26 cellular contexts compared by ENCODE assay signal in the genomic region with DNA sequence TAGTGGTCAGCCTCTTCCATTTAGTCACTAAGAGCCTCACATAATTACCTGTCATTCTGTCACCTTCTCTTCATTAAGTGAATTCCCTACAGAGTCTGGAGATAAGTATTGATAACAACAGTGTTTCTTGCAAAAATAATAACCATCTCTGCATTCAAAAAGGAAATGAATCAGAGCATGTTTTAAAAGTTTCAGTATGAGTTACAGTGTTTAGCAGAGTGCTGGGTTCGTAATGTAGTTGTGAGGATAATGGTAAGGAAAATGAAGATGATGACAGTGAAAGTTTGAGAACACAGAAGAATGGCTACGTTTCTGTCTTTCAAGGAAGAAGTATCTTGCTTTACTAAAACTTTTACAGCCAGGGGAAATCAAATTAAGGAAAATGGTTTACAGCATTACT. TPM values are rescaled to one million over a fixed set of nuclear protein-coding genes. Genes with fewer than 3 reads are reported as not detected.
DNase-seq lines count a peak whose midpoint lies in the region; ATAC-seq, FAIRE-seq and TF ChIP-seq lines count a peak whose summit lies in the region.
"Had no signal": no experiment of that assay in that cellular context is flagged by ENCODE, and none has a peak within 500 bp of the region (broad histone marks: within the 10 kb centered on the region; RNA-seq: fewer than 3 reads in every experiment).

No MANE protein-coding gene starts in this region.

- TF ChIP-seq EP300 in GM12878 (IDR thresholded peaks at IDR 0.05; ENCODE audit: borderline replicate concordance in 1 of 2, control insufficient read depth in 1 of 2, low read depth in 2 of 2, low read length in 2 of 2): no peak

- H3K36me3 ChIP-seq in GM12878 (ENCODE audit: control insufficient read depth in 2 of 2, insufficient read depth in 2 of 2, low read length in 1 of 2): no peaks in the 10 kb centered on the region
- H3K36me3 ChIP-seq: HAP-1 had no signal

- intact Hi-C loops in GM12878 (cut with micrococcal nuclease; ENCODE audit: unreplicated experiment): no loop called here

- WGBS in GM12878 (ENCODE audit: insufficient coverage, insufficient replicate concordance, low lambda C conversion rate, missing lambda C conversion rate): 2% methylated on average over 2 of the region's 2 CpGs

- SMC1A ChIA-PET in GM12878 (lab: Charles Lee; ENCODE audit: uncharacterized antibody, unreplicated experiment): no interaction called here

- TF ChIP-seq RAD21 in GM12878 (IDR thresholded peaks at IDR 0.05; ENCODE audit: insufficient read depth, low read depth, low read length): no peak

- H3K4me3 ChIP-seq in GM12878: no peak overlapping the region
- H3K4me3 ChIP-seq: A549, HAP-1 had no signal

- BruUV-seq in GM12878 (replicated peaks; lab: Mats Ljungman, UMichigan): no TSS peak

- DNase-seq in GM12878 (ENCODE audit: low read depth, low spot score): no peak
- DNase-seq in AML-193 (lab: John Stamatoyannopoulos, UW): no peak
- no peak for DNase-seq in SHP77 treated with DMSO at 0.1 percent for 48 hours (lab: John Stamatoyannopoulos, UW)
- DNase-seq: 8988T; ACHN; C1 segment of cervical spinal cord; Calu3; CD4-positive, alpha-beta memory T cell; COR-L47; DMS53; DMS79 treated with DMSO at 0.1 percent for 48 hours; GF-D8; GOT3; HFFc6 had no signal

- no peak overlapping the region for H2AFZ ChIP-seq in GM12878 (ENCODE audit: control insufficient read depth, low read depth, low read length)

- FAIRE-seq in GM12878 (lab: Jason Lieb, UNC): no peak
- FAIRE-seq: A549, GM12892, GM19239, H54 had no signal

- in situ Hi-C loops in GM12878 (cut with MboI): no loop called here

- no peaks in the 10 kb centered on the region for H4K20me1 ChIP-seq in GM12878 (ENCODE audit: control insufficient read depth, insufficient read depth)

- no peaks in the 10 kb centered on the region for H3K4me1 ChIP-seq in GM12878 (ENCODE audit: control insufficient read depth, insufficient read depth, low read length)
- H3K4me1 ChIP-seq: A549, HAP-1 had no signal

- ATAC-seq in GM21360 (IDR thresholded peaks at IDR 0.05; ENCODE audit: unreplicated experiment) (peak; percentile 50), HG03378 (IDR thresholded peaks at IDR 0.05; ENCODE audit: unreplicated experiment) (peak; percentile 44), GM12878 (peak; percentile 32; the same call in 1 of the 3 replicates), GM21447 (IDR thresholded peaks at IDR 0.05; ENCODE audit: unreplicated experiment) (no peak), GM19351 (IDR thresholded peaks at IDR 0.05; ENCODE audit: unreplicated experiment) (no peak)
- ATAC-seq: A549 had no signal

- no peaks in the 10 kb centered on the region for H3K79me2 ChIP-seq in GM12878 (ENCODE audit: control insufficient read depth, insufficient read depth, low read length)

- RAD21 ChIA-PET in GM12878 (lab: Charles Lee; ENCODE audit: unreplicated experiment): no interaction called here

- no peak for TF ChIP-seq POLR2A in GM12878 (IDR thresholded peaks at IDR 0.05; ENCODE audit: low read depth, low read length)

- H3K27me3 ChIP-seq in GM12878 (replicated peaks in 1 of 2; ENCODE audit: control insufficient read depth in 2 of 2, insufficient read depth in 2 of 2, low read length in 1 of 2): no peaks in the 10 kb centered on the region; a peak in 1 of 4 replicates

- CTCF ChIA-PET in GM12878 (lab: Yijun Ruan, JAX): no interaction called here

- H3K9me3 ChIP-seq in GM12878 (replicated peaks; ENCODE audit: control insufficient read depth, insufficient read depth, low read length): no peaks in the 10 kb centered on the region
- H3K9me3 ChIP-seq: A549, HAP-1 had no signal

- no peak overlapping the region for H3K27ac ChIP-seq in GM12878 (ENCODE audit: control insufficient read depth, insufficient read depth)
- H3K27ac ChIP-seq: A549 had no signal

- POLR2A ChIA-PET in GM12878 (lab: Charles Lee): no interaction called here

- H3K4me2 ChIP-seq in GM12878 (ENCODE audit: control insufficient read depth, insufficient read depth): no peak overlapping the region
- H3K4me2 ChIP-seq: A549 had no signal

- no peak overlapping the region for H3K9ac ChIP-seq in GM12878 (ENCODE audit: control insufficient read depth, insufficient read depth, low read length)

- no peak for TF ChIP-seq CTCF in GM12878 (IDR thresholded peaks at IDR 0.05 in 2 of 3, conservative IDR thresholded peaks at IDR 0.05 in 1 of 3; ENCODE audit: control insufficient read depth in 2 of 3, extremely low read depth in 1 of 3, insufficient read depth in 1 of 3, low read depth in 3 of 3, low read length in 3 of 3)

TF ChIP-seq in GM12878, 131 proteins besides CTCF, POLR2A, EP300 and RAD21 (continues in another document):
- TF ChIP-seq, protein P1, sequence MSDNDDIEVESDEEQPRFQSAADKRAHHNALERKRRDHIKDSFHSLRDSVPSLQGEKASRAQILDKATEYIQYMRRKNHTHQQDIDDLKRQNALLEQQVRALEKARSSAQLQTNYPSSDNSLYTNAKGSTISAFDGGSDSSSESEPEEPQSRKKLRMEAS (IDR thresholded peaks at IDR 0.05; ENCODE audit: low read depth, low read length): no peak
- TF ChIP-seq, protein P2, sequence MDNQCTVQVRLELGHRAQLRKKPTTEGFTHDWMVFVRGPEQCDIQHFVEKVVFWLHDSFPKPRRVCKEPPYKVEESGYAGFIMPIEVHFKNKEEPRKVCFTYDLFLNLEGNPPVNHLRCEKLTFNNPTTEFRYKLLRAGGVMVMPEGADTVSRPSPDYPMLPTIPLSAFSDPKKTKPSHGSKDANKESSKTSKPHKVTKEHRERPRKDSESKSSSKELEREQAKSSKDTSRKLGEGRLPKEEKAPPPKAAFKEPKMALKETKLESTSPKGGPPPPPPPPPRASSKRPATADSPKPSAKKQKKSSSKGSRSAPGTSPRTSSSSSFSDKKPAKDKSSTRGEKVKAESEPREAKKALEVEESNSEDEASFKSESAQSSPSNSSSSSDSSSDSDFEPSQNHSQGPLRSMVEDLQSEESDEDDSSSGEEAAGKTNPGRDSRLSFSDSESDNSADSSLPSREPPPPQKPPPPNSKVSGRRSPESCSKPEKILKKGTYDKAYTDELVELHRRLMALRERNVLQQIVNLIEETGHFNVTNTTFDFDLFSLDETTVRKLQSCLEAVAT (IDR thresholded peaks at IDR 0.05): no peak
- TF ChIP-seq, protein P3, sequence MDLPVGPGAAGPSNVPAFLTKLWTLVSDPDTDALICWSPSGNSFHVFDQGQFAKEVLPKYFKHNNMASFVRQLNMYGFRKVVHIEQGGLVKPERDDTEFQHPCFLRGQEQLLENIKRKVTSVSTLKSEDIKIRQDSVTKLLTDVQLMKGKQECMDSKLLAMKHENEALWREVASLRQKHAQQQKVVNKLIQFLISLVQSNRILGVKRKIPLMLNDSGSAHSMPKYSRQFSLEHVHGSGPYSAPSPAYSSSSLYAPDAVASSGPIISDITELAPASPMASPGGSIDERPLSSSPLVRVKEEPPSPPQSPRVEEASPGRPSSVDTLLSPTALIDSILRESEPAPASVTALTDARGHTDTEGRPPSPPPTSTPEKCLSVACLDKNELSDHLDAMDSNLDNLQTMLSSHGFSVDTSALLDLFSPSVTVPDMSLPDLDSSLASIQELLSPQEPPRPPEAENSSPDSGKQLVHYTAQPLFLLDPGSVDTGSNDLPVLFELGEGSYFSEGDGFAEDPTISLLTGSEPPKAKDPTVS (IDR thresholded peaks at IDR 0.05; ENCODE audit: low read depth, low read length): no peak
- TF ChIP-seq POLR2AphosphoS2 (IDR thresholded peaks at IDR 0.05; ENCODE audit: low read depth, low read length) (no peak), ZNF274 (IDR thresholded peaks at IDR 0.05; ENCODE audit: insufficient read depth, insufficient read length) (no peak)

RNA-seq across cellular contexts. Expression of a gene that starts 31.3 kb away (rescaled TPM):
- not detected in 2 replicates for total RNA-seq in GM12878 (2013; cell fraction: nucleolus; rRNA removed)
- not detected in 2 replicates for total RNA-seq in GM12878 (2014; rRNA removed)
- not detected in 2 replicates for total RNA-seq in GM12878 (2014; rRNA removed; fragmentation: Illumina TruSeq; extraction: Trizol)
- not detected in 2 replicates for total RNA-seq in GM12878 (2021)
- polyA plus RNA-seq in GM12878 (2011; ENCODE audit: low read depth): not detected
- polyA plus RNA-seq in GM12878 (2011; rRNA removed): not detected in 2 replicates
- polyA plus RNA-seq in GM12878 (2011; cell fraction: cytosol; rRNA removed): not detected in 2 replicates
- polyA plus RNA-seq in GM12878 (2011; cell fraction: nucleus; rRNA removed): not detected in 2 replicates
- not detected in 2 replicates for polyA plus RNA-seq in GM12878 (2012)
- not detected in 2 replicates for polyA plus RNA-seq in GM12878 (2014; fragmentation: Illumina TruSeq; extraction: Trizol)
- polyA plus RNA-seq in GM12878 (2014; fragmentation: Nextera tagmentation; extraction: Ambion mirVana): not detected
- not detected in 2 replicates for polyA plus RNA-seq in GM12878 (2014; rRNA removed)
- not detected for polyA plus RNA-seq in GM12878 (2016; fragmentation: Nextera tagmentation; extraction: Ambion mirVana)
- not detected in 2 replicates for polyA minus RNA-seq in GM12878 (2011; rRNA and poly(A)+ RNA removed)
- not detected in 2 replicates for polyA minus RNA-seq in GM12878 (2011; cell fraction: cytosol; rRNA and poly(A)+ RNA removed)
- not detected in 2 replicates for polyA minus RNA-seq in GM12878 (2011; cell fraction: nucleus; rRNA and poly(A)+ RNA removed)
- total RNA-seq: Calu3; CD4-positive, alpha-beta memory T cell; Daoy; G401; HFFc6 had no signal
- polyA plus RNA-seq: A549; BJ; CD4-positive, alpha-beta memory T cell had no signal

RNA-seq across cellular contexts. Expression of a gene that starts 32.1 kb away (rescaled TPM):
- total RNA-seq in GM12878 (2013; cell fraction: nucleolus; rRNA removed): not detected in 2 replicates
- not detected in 2 replicates for total RNA-seq in GM12878 (2014; rRNA removed)
- total RNA-seq in GM12878 (2014; rRNA removed; fragmentation: Illumina TruSeq; extraction: Trizol): not detected in 2 replicates
- total RNA-seq in GM12878 (2021): not detected in 2 replicates
- polyA plus RNA-seq in GM12878 (2011; ENCODE audit: low read depth): not detected
- polyA plus RNA-seq in GM12878 (2011; rRNA removed): not detected in 2 replicates
- polyA plus RNA-seq in GM12878 (2011; cell fraction: cytosol; rRNA removed): not detected in 2 replicates
- polyA plus RNA-seq in GM12878 (2011; cell fraction: nucleus; rRNA removed): not detected in 2 replicates
- not detected in 2 replicates for polyA plus RNA-seq in GM12878 (2012)
- not detected in 2 replicates for polyA plus RNA-seq in GM12878 (2014; fragmentation: Illumina TruSeq; extraction: Trizol)
- not detected for polyA plus RNA-seq in GM12878 (2014; fragmentation: Nextera tagmentation; extraction: Ambion mirVana)
- not detected in 2 replicates for polyA plus RNA-seq in GM12878 (2014; rRNA removed)
- not detected for polyA plus RNA-seq in GM12878 (2016; fragmentation: Nextera tagmentation; extraction: Ambion mirVana)
- polyA minus RNA-seq in GM12878 (2011; rRNA and poly(A)+ RNA removed): not detected in 2 replicates
- not detected in 2 replicates for polyA minus RNA-seq in GM12878 (2011; cell fraction: cytosol; rRNA and poly(A)+ RNA removed)
- polyA minus RNA-seq in GM12878 (2011; cell fraction: nucleus; rRNA and poly(A)+ RNA removed): not detected in 2 replicates
- total RNA-seq: Calu3; CD4-positive, alpha-beta memory T cell; G401 had no signal
- polyA plus RNA-seq: CD4-positive, alpha-beta memory T cell had no signal

Comparison
In these comparisons a context has a peak if more than half of its experiments do, and no peak if none do; other contexts are left out.
1. ATAC-seq: peak in GM21360 (single experiment), HG03378 (single experiment) and GM12878 (single experiment); none in GM21447 (single experiment) and GM19351 (single experiment).